In genomic region chr3:14289590-14290453, GRCh38 we compare ENCODE assay signal across 12 cellular contexts.
DNase-seq lines count a peak whose midpoint lies in the region; ATAC-seq and TF ChIP-seq lines count a peak whose summit lies in the region.
"Had no signal": no experiment of that assay in that cellular context is flagged by ENCODE, and none has a peak within 500 bp of the region (broad histone marks: within the 10 kb centered on the region; RNA-seq: fewer than 3 reads in every experiment).

No MANE protein-coding gene starts in this region.

- TF ChIP-seq CTCF in psoas muscle (IDR thresholded peaks at IDR 0.05) (no peak), nephron progenitor cell (IDR thresholded peaks at IDR 0.05) (no peak)

- peaks cover 57% of the 10 kb centered on the region for H3K4me1 ChIP-seq in psoas muscle
- H3K4me1 ChIP-seq: right lobe of liver had no signal

- no peaks in the 10 kb centered on the region for H3K36me3 ChIP-seq in psoas muscle (ENCODE audit: insufficient read depth in 1 of 2, low read depth in 1 of 2)
- H3K36me3 ChIP-seq: right lobe of liver had no signal

- H3K36me3 Mint-ChIP-seq in nephron progenitor cell (ENCODE audit: low read depth), result peaks cover 7% of the 10 kb centered on the region
- H3K36me3 Mint-ChIP-seq: type B pancreatic cell had no signal

- H3K9me3 Mint-ChIP-seq in nephron progenitor cell, result peaks cover 12% of the 10 kb centered on the region
- H3K9me3 Mint-ChIP-seq: type B pancreatic cell had no signal

- peaks cover 18% of the 10 kb centered on the region for H3K27me3 Mint-ChIP-seq in nephron progenitor cell (ENCODE audit: low read depth, poor library complexity)
- H3K27me3 Mint-ChIP-seq: type B pancreatic cell had no signal

- 29 to 35% (median 29%) methylated on average over 7 of the region's 7 CpGs for WGBS in psoas muscle, 3 donors

- no peak overlapping the region for H3K4me3 Mint-ChIP-seq in nephron progenitor cell
- H3K4me3 Mint-ChIP-seq: type B pancreatic cell had no signal

- no peaks in the 10 kb centered on the region for H3K9me3 ChIP-seq in psoas muscle
- H3K9me3 ChIP-seq: right lobe of liver had no signal

- H3K4me1 Mint-ChIP-seq in nephron progenitor cell, result peaks cover 63% of the 10 kb centered on the region

- intact Hi-C loops in psoas muscle (cut with DNase I), result loop anchor here in 1 of 2 donors (1.0 kb wide), 1 partner anchor 33 kb away; no protein-coding TSS in a partner anchor

- ATAC-seq in psoas muscle, result peak; percentile 87 to 90 (median 88)
- no peak for ATAC-seq in GM21528 (IDR thresholded peaks at IDR 0.05; ENCODE audit: low FRiP score, unreplicated experiment)

- H3K27me3 ChIP-seq in psoas muscle (ENCODE audit: insufficient read depth in 3 of 3, low read length in 2 of 3), result no peaks in the 10 kb centered on the region
- H3K27me3 ChIP-seq: right lobe of liver had no signal

- H3K27ac Mint-ChIP-seq in nephron progenitor cell, result no peak overlapping the region

- no peak overlapping the region for H3K4me3 ChIP-seq in psoas muscle
- H3K4me3 ChIP-seq: right lobe of liver had no signal

- H3K27ac ChIP-seq in psoas muscle, result peak overlapping the region; percentile 90
- H3K27ac ChIP-seq: right lobe of liver, VCaP had no signal

- peak; percentile 78 for DNase-seq in H4 (ENCODE audit: low spot score)
- DNase-seq in RKO (ENCODE audit: low spot score), result peak; percentile 64
- peak; percentile 39 for DNase-seq in fibroblast of peridontal ligament (ENCODE audit: extremely low read depth)
- no peak for DNase-seq in psoas muscle
- no peak for DNase-seq in nephron progenitor cell
- no peak for DNase-seq in erythroblast (lab: John Stamatoyannopoulos, UW)
- DNase-seq in activated naive CD4-positive, alpha-beta T cell treated with anti-CD3 and anti-CD28 coated beads, Interleukin-2, amount 50 U/mL, for 16 hours, result no peak
- DNase-seq: effector CD4-positive, alpha-beta T cell; right lobe of liver had no signal

- no peak for TF ChIP-seq POLR2A in erythroblast (IDR thresholded peaks at IDR 0.05; ENCODE audit: low read length)

Comparison
In these comparisons a context has a peak if more than half of its experiments do, and no peak if none do; other contexts are left out.
1. DNase-seq: peak in H4 (single experiment), RKO (single experiment) and fibroblast of peridontal ligament (single experiment); none in psoas muscle (0 of 2), nephron progenitor cell (single experiment), erythroblast (0 of 2) and activated naive CD4-positive, alpha-beta T cell treated with anti-CD3 and anti-CD28 coated beads, Interleukin-2, amount 50 U/mL, for 16 hours (single experiment).